23 cellular contexts compared by ENCODE assay signal in genomic region chr12:114838480-114838879, GRCh38.
"Had no signal": no experiment of that assay in that cellular context is flagged by ENCODE, and none has a peak within 500 bp of the region (broad histone marks: within the 10 kb centered on the region; RNA-seq: fewer than 3 reads in every experiment).

No MANE protein-coding gene starts in this region.

- H3K27ac ChIP-seq: SJSA1, SK-N-MC had no signal

- H3K27me3 ChIP-seq: MG63, SJSA1 had no signal

- H3K4me3 ChIP-seq: MG63, SJSA1, SK-N-MC had no signal

- DNase-seq: IMR-90, Karpas-422, KG1, MG63, NCI-H1092, NCI-H1105 treated with DMSO at 0.1 percent for 48 hours, NCI-H1417 treated with DMSO at 0.1 percent for 48 hours, NCI-H146, NCI-H1694 treated with DMSO at 0.1 percent for 48 hours, NCI-H1930, NCI-H2081, NCI-H2107, NCI-H2227 treated with DMSO at 0.1 percent for 48 hours, NCI-H524, NCI-H69, NCI-H774, Right ventricle myocardium superior, RPMI8226, SIG-M5 had no signal

- H3K36me3 ChIP-seq: MG63, SJSA1 had no signal

- FAIRE-seq: HepG2, RCC 7860 had no signal
